Comparison of ENCODE assay signal across 12 cellular contexts in the genomic region with DNA sequence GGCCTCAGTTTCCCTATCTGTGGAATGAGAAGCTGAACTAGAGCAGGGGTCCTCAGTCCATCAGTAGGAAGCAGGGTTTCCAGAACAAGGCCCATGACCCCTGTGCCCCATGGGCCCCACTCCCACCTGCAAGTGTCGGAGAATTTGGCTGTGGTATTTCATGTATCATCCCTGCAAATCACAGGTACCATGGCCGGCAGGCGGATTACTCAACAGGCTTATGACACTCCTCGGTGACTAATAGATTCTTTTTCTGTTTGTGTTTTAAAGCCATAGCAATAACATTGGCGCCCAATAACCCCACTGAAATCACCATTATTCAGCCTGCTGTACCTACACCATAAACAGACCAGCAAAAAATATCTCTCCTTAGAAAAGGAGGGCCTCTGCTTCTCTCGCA. TPM values are rescaled to one million over a fixed set of nuclear protein-coding genes. Genes with fewer than 3 reads are reported as not detected.
A peak's percentile ranks its signal among the peaks of the same experiment; 100 is the strongest.
DNase-seq lines count a peak whose midpoint lies in the region; ATAC-seq, FAIRE-seq and TF ChIP-seq lines count a peak whose summit lies in the region.
"Had no signal": no experiment of that assay in that cellular context is flagged by ENCODE, and none has a peak within 500 bp of the region (broad histone marks: within the 10 kb centered on the region; RNA-seq: fewer than 3 reads in every experiment).

No MANE protein-coding gene starts in this region.

- H3K27me3 ChIP-seq in right atrium auricular region = no peaks in the 10 kb centered on the region
- peaks cover 2 to 13% of the 10 kb centered on the region in 2 experiments for H3K27me3 ChIP-seq in HepG2 (ENCODE audit: control insufficient read depth in 1 of 2, insufficient read depth in 2 of 2, low read length in 2 of 2)

- CTCF ChIA-PET in HepG2 (lab: Yijun Ruan, JAX; ENCODE audit: low intra/inter-chr PET ratio, low total read pairs) (no interaction called here), HEK293T (lab: Yijun Ruan, JAX) (no interaction called here)

- H3K36me3 ChIP-seq in right atrium auricular region (no peaks in the 10 kb centered on the region), HepG2 (replicated peaks in 1 of 2; ENCODE audit: control insufficient read depth in 1 of 2, insufficient read depth in 2 of 2, low read length in 2 of 2) (no peaks in the 10 kb centered on the region)

- no peak overlapping the region for H3K9ac ChIP-seq in HepG2 (ENCODE audit: insufficient read depth, low read depth, low read length)

- TF ChIP-seq RAD21 in HepG2 (CRISPR knock-in tag; IDR thresholded peaks at IDR 0.05) = no peak

- H3K4me2 ChIP-seq in HepG2 (ENCODE audit: low read depth, low read length) = no peak overlapping the region

- no peak overlapping the region for H2AFZ ChIP-seq in HepG2 (ENCODE audit: low read length)

- TF ChIP-seq CTCF in right atrium auricular region (IDR thresholded peaks at IDR 0.05) (no peak), astrocyte of the cerebellum (IDR thresholded peaks at IDR 0.05; ENCODE audit: low read depth, low read length, missing control alignments) (no peak), HepG2 (CRISPR knock-in tag; IDR thresholded peaks at IDR 0.05) (no peak)

- TF ChIP-seq POLR2A in HepG2 (IDR thresholded peaks at IDR 0.05; ENCODE audit: insufficient read depth in 1 of 2, low read depth in 2 of 2, low read length in 2 of 2) = no peak

- H3K79me2 ChIP-seq in HepG2 (ENCODE audit: insufficient read depth, low read length) = no peaks in the 10 kb centered on the region

- ATAC-seq in Right ventricle myocardium inferior (no peak), HepG2 (no peak), HG02885 (IDR thresholded peaks at IDR 0.05; ENCODE audit: poor library complexity, unreplicated experiment) (no peak)
- ATAC-seq: stimulated activated naive CD8-positive, alpha-beta T cell treated with anti-CD3 and anti-CD28 coated beads, Interleukin-15, Interleukin-2, amounts not matched to agents 100 U/mL and 50 U/mL, for 24 hours had no signal

- H3K4me3 ChIP-seq in right atrium auricular region (no peak overlapping the region), astrocyte of the cerebellum (ENCODE audit: low read depth, low read length) (no peak overlapping the region), HepG2 (replicated peaks in 1 of 3; ENCODE audit: insufficient read depth in 1 of 3, low read depth in 2 of 3, low read length in 3 of 3) (no peak overlapping the region)

- peak; percentile 81 for DNase-seq in right atrium auricular region (ENCODE audit: low spot score)
- DNase-seq in Right ventricle myocardium inferior (ENCODE audit: missing footprints) = no peak
- peak; percentile 15 for DNase-seq in astrocyte of the cerebellum (ENCODE audit: low read depth)
- no peak for DNase-seq in HepG2 (ENCODE audit: low spot score)
- no peak for DNase-seq in activated CD4-positive, alpha-beta T cell treated with anti-CD3 and anti-CD28 coated beads, Interleukin-2, amount 50 U/mL, for 4 hours
- no peak for DNase-seq in COLO668 (lab: John Stamatoyannopoulos, UW; ENCODE audit: unreplicated experiment)
- no peak for DNase-seq in HEK293T (ENCODE audit: extremely low spot score)
- DNase-seq: NCI-H1930; stimulated activated naive CD8-positive, alpha-beta T cell treated with anti-CD3 and anti-CD28 coated beads, Interleukin-15, Interleukin-2, amounts not matched to agents 100 U/mL and 50 U/mL, for 24 hours had no signal

- FAIRE-seq in HepG2 (lab: Jason Lieb, UNC) = no peak
- FAIRE-seq: GM19239 had no signal

- BruUV-seq in HepG2 (replicated peaks; lab: Mats Ljungman, UMichigan) = no TSS peak

- H3K9me3 ChIP-seq in right atrium auricular region (no peaks in the 10 kb centered on the region), HepG2 (ENCODE audit: low read length) (no peaks in the 10 kb centered on the region)

- H3K27ac ChIP-seq in right atrium auricular region = peak overlapping the region; percentile 39 to 64
- H3K27ac ChIP-seq in HepG2 (ENCODE audit: extremely low read length, insufficient read depth, low read length) = no peak overlapping the region

- H3K4me1 ChIP-seq in right atrium auricular region (peaks cover 0 to 29% of the 10 kb centered on the region in 2 donors), HepG2 (ENCODE audit: insufficient read depth, low read length) (peaks cover 9% of the 10 kb centered on the region; the same call in 1 of the 2 replicates)

- TF ChIP-seq EP300 in HepG2 (IDR thresholded peaks at IDR 0.05; ENCODE audit: low read depth in 2 of 2, low read length in 2 of 2) (no peak), HepG2 (CRISPR knock-in tag; IDR thresholded peaks at IDR 0.05; ENCODE audit: borderline replicate concordance) (no peak)

- 0% methylated on average over 4 of the region's 6 CpGs for WGBS in HepG2 (ENCODE audit: low lambda C conversion rate)

- H4K20me1 ChIP-seq in HepG2 (ENCODE audit: insufficient read depth, low read length) = no peaks in the 10 kb centered on the region

- POLR2A ChIA-PET in HepG2 (lab: Yijun Ruan, JAX) = no interaction called here
- POLR2A ChIA-PET in HEK293T (lab: Yijun Ruan, JAX) = no interaction called here

- in situ Hi-C loops in astrocyte of the cerebellum (cut with HindIII; ENCODE audit: low sequenced_read_pairs) (no loop called here), HepG2 (cut with HindIII; ENCODE audit: extremely low pct_ligation_motif_present, low pct_unique_long_range_greater_than_20kb) (no loop called here)

- intact Hi-C loops in Right ventricle myocardium inferior (cut with DNase I) (no loop called here), HepG2 (cut with micrococcal nuclease; ENCODE audit: unreplicated experiment) (no loop called here)

TF ChIP-seq in HepG2, 621 proteins besides CTCF, POLR2A, EP300 and RAD21:
- TF ChIP-seq, protein P1, sequence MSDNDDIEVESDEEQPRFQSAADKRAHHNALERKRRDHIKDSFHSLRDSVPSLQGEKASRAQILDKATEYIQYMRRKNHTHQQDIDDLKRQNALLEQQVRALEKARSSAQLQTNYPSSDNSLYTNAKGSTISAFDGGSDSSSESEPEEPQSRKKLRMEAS (IDR thresholded peaks at IDR 0.05) = no peak
- TF ChIP-seq CEBPB (IDR thresholded peaks at IDR 0.05; ENCODE audit: borderline replicate concordance, low read depth, low read length) = peak; percentile 2; the same call in 1 of the 2 replicates

TF ChIP-seq in HEK293T, 16 proteins besides CTCF, POLR2A, EP300 and RAD21:
- TF ChIP-seq ZNF384 (IDR thresholded peaks at IDR 0.05) (no peak), SP1 (IDR thresholded peaks at IDR 0.05) (no peak), L3MBTL2 (conservative IDR thresholded peaks at IDR 0.05) (no peak), ELF4 (IDR thresholded peaks at IDR 0.05) (no peak), ARNT (IDR thresholded peaks at IDR 0.05) (no peak), LEF1 (IDR thresholded peaks at IDR 0.05; ENCODE audit: borderline replicate concordance) (no peak), CTBP1 (IDR thresholded peaks at IDR 0.05; ENCODE audit: borderline replicate concordance) (no peak), BHLHE40 (IDR thresholded peaks at IDR 0.05; ENCODE audit: borderline replicate concordance) (no peak), FOXM1 (IDR thresholded peaks at IDR 0.05; ENCODE audit: borderline replicate concordance) (no peak), HDGF (IDR thresholded peaks at IDR 0.05; ENCODE audit: borderline replicate concordance) (no peak), TARDBP (IDR thresholded peaks at IDR 0.05) (no peak), SUZ12 (IDR thresholded peaks at IDR 0.05) (no peak), FOXA1 (IDR thresholded peaks at IDR 0.05) (no peak)
- TF ChIP-seq, protein P2, sequence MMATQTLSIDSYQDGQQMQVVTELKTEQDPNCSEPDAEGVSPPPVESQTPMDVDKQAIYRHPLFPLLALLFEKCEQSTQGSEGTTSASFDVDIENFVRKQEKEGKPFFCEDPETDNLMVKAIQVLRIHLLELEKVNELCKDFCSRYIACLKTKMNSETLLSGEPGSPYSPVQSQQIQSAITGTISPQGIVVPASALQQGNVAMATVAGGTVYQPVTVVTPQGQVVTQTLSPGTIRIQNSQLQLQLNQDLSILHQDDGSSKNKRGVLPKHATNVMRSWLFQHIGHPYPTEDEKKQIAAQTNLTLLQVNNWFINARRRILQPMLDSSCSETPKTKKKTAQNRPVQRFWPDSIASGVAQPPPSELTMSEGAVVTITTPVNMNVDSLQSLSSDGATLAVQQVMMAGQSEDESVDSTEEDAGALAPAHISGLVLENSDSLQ (IDR thresholded peaks at IDR 0.05) = no peak

RNA-seq across cellular contexts. Expression of a gene that starts 60.0 kb away (rescaled TPM):
- total RNA-seq in right atrium auricular region (1 to 10 TPM; 1.6 to 6.8 TPM), Right ventricle myocardium inferior (18.2 TPM), HepG2 (2016; rRNA removed; fragmentation: Illumina TruSeq; extraction: Trizol) (0.66 TPM in 1 of 2 replicates, not detected in the other)
- total RNA-seq in HepG2 (2016; cell fraction: cytosol; rRNA removed; fragmentation: Illumina TruSeq; extraction: Trizol; ENCODE audit: low read depth) = 0.51 TPM in 1 of 2 replicates, not detected in the other
- 0.18 and 0.71 TPM in 2 replicates for total RNA-seq in HepG2 (2016; cell fraction: insoluble cytoplasmic fraction; rRNA removed; fragmentation: Illumina TruSeq; extraction: Trizol)
- total RNA-seq in HepG2 (2016; cell fraction: membrane; rRNA removed; fragmentation: Illumina TruSeq; extraction: Trizol) = 0.21 and 0.25 TPM in 2 replicates
- 0.50 and 0.69 TPM in 2 replicates for total RNA-seq in HepG2 (2016; cell fraction: nucleus; rRNA removed; fragmentation: Illumina TruSeq; extraction: Trizol)
- 0.34 and 0.42 TPM in 2 replicates for polyA plus RNA-seq in HepG2 (2011; rRNA removed)
- polyA plus RNA-seq in HepG2 (2011; cell fraction: cytosol; rRNA removed) = 0.44 and 0.47 TPM in 2 replicates
- polyA plus RNA-seq in HepG2 (2011; cell fraction: nucleus; rRNA removed) = 0.74 and 1.2 TPM in 2 replicates
- polyA plus RNA-seq in HepG2 (2012) = 0.16 and 0.33 TPM in 2 replicates
- polyA plus RNA-seq in HepG2 (2016; cell fraction: cytosol; fragmentation: Illumina TruSeq; extraction: Trizol; ENCODE audit: low read depth) = 0.09 and 0.11 TPM in 2 replicates
- 0.16 and 0.44 TPM in 2 replicates for polyA plus RNA-seq in HepG2 (2016; cell fraction: insoluble cytoplasmic fraction; fragmentation: Illumina TruSeq; extraction: Trizol; ENCODE audit: low read depth)
- polyA plus RNA-seq in HepG2 (2016; cell fraction: membrane; fragmentation: Illumina TruSeq; extraction: Trizol; ENCODE audit: low read depth) = not detected in 2 replicates
- polyA plus RNA-seq in HepG2 (2016; cell fraction: nucleus; fragmentation: Illumina TruSeq; extraction: Trizol; ENCODE audit: insufficient read depth, low read depth) = 0.95 and 1.1 TPM in 2 replicates
- polyA minus RNA-seq in HepG2 (2011; rRNA and poly(A)+ RNA removed; ENCODE audit: low replicate concordance) = 1.5 and 1.6 TPM in 2 replicates
- polyA minus RNA-seq in HepG2 (2011; cell fraction: cytosol; rRNA and poly(A)+ RNA removed) = 1.7 TPM in 1 of 2 replicates, not detected in the other
- not detected in 2 replicates for polyA minus RNA-seq in HepG2 (2011; cell fraction: nucleus; rRNA and poly(A)+ RNA removed)
- total RNA-seq: T-helper 2 cell treated with Interferon-gamma antibody and Interleukin-4, amounts not matched to agents 100 ng/mL and 5 ng/mL, for 36 hours had no signal

Comparison
In these comparisons a context has a peak if more than half of its experiments do, and no peak if none do; other contexts are left out.
1. DNase-seq: peak in right atrium auricular region (single experiment) and astrocyte of the cerebellum (single experiment); none in Right ventricle myocardium inferior (single experiment), HepG2 (single experiment), activated CD4-positive, alpha-beta T cell treated with anti-CD3 and anti-CD28 coated beads, Interleukin-2, amount 50 U/mL, for 4 hours (0 of 2), COLO668 (single experiment) and HEK293T (single experiment).